Comparison of ENCODE assay signal across 8 cellular contexts in genomic region chr22:20320659-20321551, GRCh38. TPM values are rescaled to one million over a fixed set of nuclear protein-coding genes. Genes with fewer than 3 reads are reported as not detected.
DNase-seq lines count a peak whose midpoint lies in the region; ATAC-seq and TF ChIP-seq lines count a peak whose summit lies in the region.
"Not testable (repeated sequence)": the region's sequence is repeated elsewhere in the genome, so short reads cannot be mapped to it uniquely, and the experiment has no call there.

No MANE protein-coding gene starts in this region.

- intact Hi-C loops in right cardiac atrium (cut with DNase I), result not testable (repeated sequence)
- intact Hi-C loops in naive thymus-derived CD4-positive, alpha-beta T cell (cut with micrococcal nuclease), result loop anchor here (1.0 to 10.0 kb wide), 7 partner anchors 22 to 384 kb away; partner anchors contain the start of genes KLHL22 (in 1 of the 2), MED15 (in 1 of the 2) and ZNF74 (in 1 of the 2)

- H3K9me3 Mint-ChIP-seq in activated T-cell treated with anti-CD3 and anti-CD28 coated beads, Interleukin-2, amount 50 U/mL, for 72 hours; naive thymus-derived CD4-positive, alpha-beta T cell; stimulated activated memory B cell treated with anti-CD40 and anti-IgM and Interleukin-4, amounts not matched to agents 10 μg/mL and 1 μg/mL and 100 μg/mL, for 72 hours: not testable (repeated sequence)

- peaks cover 15% of the 10 kb centered on the region for H3K4me1 ChIP-seq in OCI-LY3 (ENCODE audit: low read length)
- H3K4me1 ChIP-seq in right cardiac atrium (ENCODE audit: control insufficient read depth, insufficient read depth, low read length), result not testable (repeated sequence)
- peaks cover 20 to 53% of the 10 kb centered on the region in 2 donors for H3K4me1 ChIP-seq in naive thymus-derived CD4-positive, alpha-beta T cell (ENCODE audit: control insufficient read depth in 2 of 2, insufficient read depth in 2 of 2, low read length in 2 of 2)

- peak overlapping the region; percentile 87; the same call in 1 of the 2 replicates for H2AFZ ChIP-seq in OCI-LY3 (ENCODE audit: low read depth, low read length)

- not testable (repeated sequence) for H3K27me3 Mint-ChIP-seq in activated T-cell treated with anti-CD3 and anti-CD28 coated beads, Interleukin-2, amount 50 U/mL, for 72 hours (ENCODE audit: low read depth); naive thymus-derived CD4-positive, alpha-beta T cell; stimulated activated memory B cell treated with anti-CD40 and anti-IgM and Interleukin-4, amounts not matched to agents 10 μg/mL and 1 μg/mL and 100 μg/mL, for 72 hours

- peak overlapping the region; percentile 88 for H3K9ac ChIP-seq in OCI-LY3 (ENCODE audit: low read length)

- not testable (repeated sequence) for H3K9me3 ChIP-seq in OCI-LY3 (ENCODE audit: insufficient read depth, low read length); right cardiac atrium (ENCODE audit: control insufficient read depth, low read length); naive thymus-derived CD4-positive, alpha-beta T cell (ENCODE audit: control insufficient read depth in 2 of 3, low read length in 3 of 3)

- peak overlapping the region; percentile 80 for H3K4me2 ChIP-seq in OCI-LY3 (ENCODE audit: low read length)

- H3K4me3 ChIP-seq in AG09309 (ENCODE audit: control insufficient read depth, low read depth, low read length) (peak overlapping the region; percentile 58), H7 (ENCODE audit: insufficient read depth, low read depth, low read length) (peak overlapping the region; percentile 93), OCI-LY3 (ENCODE audit: low read length) (peak overlapping the region; percentile 92), right cardiac atrium (ENCODE audit: low read length) (peak overlapping the region; percentile 76)
- peak overlapping the region; percentile 91 for H3K4me3 ChIP-seq in naive thymus-derived CD4-positive, alpha-beta T cell (ENCODE audit: low read length)

- not testable (repeated sequence) for H3K36me3 Mint-ChIP-seq in activated T-cell treated with anti-CD3 and anti-CD28 coated beads, Interleukin-2, amount 50 U/mL, for 72 hours (ENCODE audit: insufficient read depth in 2 of 2); naive thymus-derived CD4-positive, alpha-beta T cell; stimulated activated memory B cell treated with anti-CD40 and anti-IgM and Interleukin-4, amounts not matched to agents 10 μg/mL and 1 μg/mL and 100 μg/mL, for 72 hours

- CTCF ChIA-PET in naive thymus-derived CD4-positive, alpha-beta T cell (lab: Charles Lee), result not testable (repeated sequence)

- H3K27me3 ChIP-seq in H7 (ENCODE audit: control insufficient read depth, insufficient read depth, low read length); OCI-LY3 (ENCODE audit: low read depth, low read length); right cardiac atrium (ENCODE audit: control insufficient read depth, insufficient read depth); naive thymus-derived CD4-positive, alpha-beta T cell (ENCODE audit: control insufficient read depth in 2 of 2, insufficient read depth in 2 of 2, low read length in 2 of 2): not testable (repeated sequence)

- peaks cover 66% of the 10 kb centered on the region for H3K4me1 Mint-ChIP-seq in activated T-cell treated with anti-CD3 and anti-CD28 coated beads, Interleukin-2, amount 50 U/mL, for 72 hours (ENCODE audit: low read depth)
- peaks cover 30 to 70% (median 58%) of the 10 kb centered on the region in 7 donors for H3K4me1 Mint-ChIP-seq in naive thymus-derived CD4-positive, alpha-beta T cell
- peaks cover 46% of the 10 kb centered on the region for H3K4me1 Mint-ChIP-seq in stimulated activated memory B cell treated with anti-CD40 and anti-IgM and Interleukin-4, amounts not matched to agents 10 μg/mL and 1 μg/mL and 100 μg/mL, for 72 hours

- not testable (repeated sequence) for H3K27ac ChIP-seq in OCI-LY3 (ENCODE audit: low read length)
- peak overlapping the region; percentile 49 for H3K27ac ChIP-seq in right cardiac atrium (ENCODE audit: low read length)
- peak overlapping the region; percentile 89 for H3K27ac ChIP-seq in naive thymus-derived CD4-positive, alpha-beta T cell (ENCODE audit: low read depth, low read length)

- H3K36me3 ChIP-seq in H7 (replicated peaks; ENCODE audit: control insufficient read depth, insufficient read depth, low read length); OCI-LY3 (replicated peaks; ENCODE audit: low read depth, low read length); naive thymus-derived CD4-positive, alpha-beta T cell (ENCODE audit: control insufficient read depth in 2 of 3, insufficient read depth in 3 of 3, low read length in 3 of 3): not testable (repeated sequence)

- ATAC-seq in activated T-cell treated with anti-CD3 and anti-CD28 coated beads, Interleukin-2, amount 50 U/mL, for 72 hours (replicated peaks in 1 of 2); naive thymus-derived CD4-positive, alpha-beta T cell; stimulated activated memory B cell treated with anti-CD40 and anti-IgM and Interleukin-4, amounts not matched to agents 10 μg/mL and 1 μg/mL and 100 μg/mL, for 72 hours: not testable (repeated sequence)
- ATAC-seq in right cardiac atrium, result peak; percentile 5 to 9

- not testable (repeated sequence) for H4K20me1 ChIP-seq in OCI-LY3 (ENCODE audit: insufficient read depth, low read length)

- H3K27ac Mint-ChIP-seq in activated T-cell treated with anti-CD3 and anti-CD28 coated beads, Interleukin-2, amount 50 U/mL, for 72 hours, result peak overlapping the region; percentile 23
- H3K27ac Mint-ChIP-seq in naive thymus-derived CD4-positive, alpha-beta T cell, result peak overlapping the region; percentile 76 to 95 (median 89)
- peak overlapping the region; percentile 83 for H3K27ac Mint-ChIP-seq in stimulated activated memory B cell treated with anti-CD40 and anti-IgM and Interleukin-4, amounts not matched to agents 10 μg/mL and 1 μg/mL and 100 μg/mL, for 72 hours

- POLR2A ChIA-PET in naive thymus-derived CD4-positive, alpha-beta T cell (lab: Charles Lee), result interaction anchor here (0.8 to 1.3 kb wide), 2 partner anchors 72 to 73 kb away, joined by 3 read pairs; partner anchors contain the start of gene ZNF74

- H3K79me2 ChIP-seq in OCI-LY3 (ENCODE audit: low read length), result not testable (repeated sequence)

- 35% methylated on average over 20 of the region's 20 CpGs for WGBS in right cardiac atrium

- not testable (repeated sequence) for TF ChIP-seq CTCF in AG09309 (IDR thresholded peaks at IDR 0.05; ENCODE audit: control insufficient read depth, insufficient read depth, low read depth, low read length, missing control alignments); OCI-LY3 (IDR thresholded peaks at IDR 0.05; ENCODE audit: low read depth, low read length)

- H3K4me3 Mint-ChIP-seq in activated T-cell treated with anti-CD3 and anti-CD28 coated beads, Interleukin-2, amount 50 U/mL, for 72 hours, result peak overlapping the region; percentile 94 to 98
- H3K4me3 Mint-ChIP-seq in naive thymus-derived CD4-positive, alpha-beta T cell, result peak overlapping the region; percentile 83 to 98 (median 92)
- peak overlapping the region; percentile 86 for H3K4me3 Mint-ChIP-seq in stimulated activated memory B cell treated with anti-CD40 and anti-IgM and Interleukin-4, amounts not matched to agents 10 μg/mL and 1 μg/mL and 100 μg/mL, for 72 hours

- DNase-seq in AG09309 (ENCODE audit: low read depth); H7; activated T-cell treated with anti-CD3 and anti-CD28 coated beads, Interleukin-2, amount 50 U/mL, for 72 hours; right cardiac atrium: not testable (repeated sequence)
- peak; percentile 28 for DNase-seq in dermis blood vessel endothelial cell
- peak in 2 of 9 donors; percentile 10 to 22 for DNase-seq in naive thymus-derived CD4-positive, alpha-beta T cell

RNA-seq across cellular contexts. Expression of gene DGCR6L, which starts 1.0 kb away (rescaled TPM):
- 78.3 and 115 TPM in 2 replicates for total RNA-seq in H7 (2014; rRNA removed; shearing (Covaris generic))
- 10 to 100 TPM; 23.3 to 31.8 TPM for total RNA-seq in activated T-cell treated with anti-CD3 and anti-CD28 coated beads, Interleukin-2, amount 50 U/mL, for 72 hours
- 40.8 and 62.5 TPM in 2 replicates for total RNA-seq in dermis blood vessel endothelial cell
- total RNA-seq in right cardiac atrium, result 10 to 100 TPM; 40.0 to 58.3 (median 49.2) TPM
- 88.9 TPM for polyA plus RNA-seq in right cardiac atrium
- total RNA-seq in naive thymus-derived CD4-positive, alpha-beta T cell, result 10 to 100 TPM; 29.4 to 55.3 (median 43.7) TPM
- polyA plus RNA-seq in naive thymus-derived CD4-positive, alpha-beta T cell, result 100 to 1,000 TPM; 115 to 158 TPM

RNA-seq across cellular contexts. Expression of gene RTN4R, which starts 52.8 kb away (rescaled TPM):
- total RNA-seq in H7 (2014; rRNA removed; shearing (Covaris generic)), result 28.3 and 30.4 TPM in 2 replicates
- total RNA-seq in activated T-cell treated with anti-CD3 and anti-CD28 coated beads, Interleukin-2, amount 50 U/mL, for 72 hours, result 1 to 10 TPM; 1.4 to 1.5 TPM
- total RNA-seq in dermis blood vessel endothelial cell, result 0.68 and 2.7 TPM in 2 replicates
- 1 to 10 TPM in 3 of 4 donors, under 1 TPM in 1; 0.56 to 1.9 (median 1.2) TPM for total RNA-seq in right cardiac atrium
- 1.1 TPM for polyA plus RNA-seq in right cardiac atrium
- 1 to 10 TPM in 4 of 5 experiments, under 1 TPM in 1; 0.98 to 2.7 (median 1.8) TPM for total RNA-seq in naive thymus-derived CD4-positive, alpha-beta T cell
- polyA plus RNA-seq in naive thymus-derived CD4-positive, alpha-beta T cell, result 1 to 10 TPM; 2.2 to 2.9 TPM

Comparison
In these comparisons a context has a peak if more than half of its experiments do, and no peak if none do; other contexts are left out.
1. H3K27ac Mint-ChIP-seq: peak in every context shown above with its lines; median percentile 89 in naive thymus-derived CD4-positive, alpha-beta T cell; 83 in stimulated activated memory B cell treated with anti-CD40 and anti-IgM and Interleukin-4, amounts not matched to agents 10 μg/mL and 1 μg/mL and 100 μg/mL, for 72 hours; 23 in activated T-cell treated with anti-CD3 and anti-CD28 coated beads, Interleukin-2, amount 50 U/mL, for 72 hours.